9 cellular contexts compared by ENCODE assay signal in genomic region chr1:99004270-99005141, GRCh38. TPM values are rescaled to one million over a fixed set of nuclear protein-coding genes. Genes with fewer than 3 reads are reported as not detected.
DNase-seq lines count a peak whose midpoint lies in the region; ATAC-seq, FAIRE-seq and TF ChIP-seq lines count a peak whose summit lies in the region.
"Had no signal": no experiment of that assay in that cellular context is flagged by ENCODE, and none has a peak within 500 bp of the region (broad histone marks: within the 10 kb centered on the region; RNA-seq: fewer than 3 reads in every experiment).

Gene PLPPR5 (minus strand): TSS chr1:99004861. CDS start chr1:99004671, 190 bp downstream.

- TF ChIP-seq CTCF in GM13976 (IDR thresholded peaks at IDR 0.05; ENCODE audit: borderline replicate concordance, control extremely low read depth, extremely low read depth, insufficient read depth, missing control alignments), result no peak
- no peak for TF ChIP-seq CTCF in bronchial epithelial cell (IDR thresholded peaks at IDR 0.05; ENCODE audit: insufficient read depth, low read length, severe bottlenecking)

- no peaks in the 10 kb centered on the region for H3K36me3 ChIP-seq in bronchial epithelial cell (ENCODE audit: control insufficient read depth, insufficient read depth, low read length)

- peak; percentile 27 for DNase-seq in GM13976 (ENCODE audit: low spot score)
- DNase-seq in SK-N-DZ (ENCODE audit: low spot score), result peak; percentile 49
- no peak for DNase-seq in bronchial epithelial cell (ENCODE audit: low read depth)
- DNase-seq in left kidney (ENCODE audit: low read depth, low spot score), result peak; percentile 75
- peak; percentile 23 for DNase-seq in stimulated activated naive CD8-positive, alpha-beta T cell treated with anti-CD3 and anti-CD28 coated beads, Interleukin-15, Interleukin-2, amounts not matched to agents 100 U/mL and 50 U/mL, for 24 hours
- no peak for DNase-seq in SW 1271 (lab: John Stamatoyannopoulos, UW)
- no peak for DNase-seq in cerebellar nuclear complex (lab: John Stamatoyannopoulos, UW)

- ATAC-seq in stimulated activated naive CD8-positive, alpha-beta T cell treated with anti-CD3 and anti-CD28 coated beads, Interleukin-15, Interleukin-2, amounts not matched to agents 100 U/mL and 50 U/mL, for 24 hours, result peak; percentile 58
- no peak for ATAC-seq in GM21529 (IDR thresholded peaks at IDR 0.05; ENCODE audit: unreplicated experiment)

- peaks cover 20% of the 10 kb centered on the region for H3K27me3 ChIP-seq in bronchial epithelial cell (ENCODE audit: control insufficient read depth, insufficient read depth, low read length)

- no peak for FAIRE-seq in bronchial epithelial cell (lab: Jason Lieb, UNC)
- FAIRE-seq: islet of Langerhans had no signal

- in situ Hi-C loops in GM13976 (cut with MboI; ENCODE audit: low sequenced_read_pairs, unreplicated experiment), result no loop called here

- peak within 1 kb of the TSS; percentile 1 for H3K4me3 ChIP-seq in bronchial epithelial cell (ENCODE audit: low read depth, low read length)

RNA-seq across cellular contexts. Expression of gene PLPPR5, which starts in this region (rescaled TPM):
- polyA plus RNA-seq in SK-N-DZ (2014; cell fraction: cytosol; rRNA removed), result 9.6 and 14.9 TPM in 2 replicates
- polyA plus RNA-seq in SK-N-DZ (2014; cell fraction: nucleus; rRNA removed), result 4.1 and 4.6 TPM in 2 replicates
- not detected in 2 replicates for total RNA-seq in bronchial epithelial cell

Comparison
In these comparisons a context has a peak if more than half of its experiments do, and no peak if none do; other contexts are left out.
1. DNase-seq: peak in GM13976 (single experiment), SK-N-DZ (single experiment), left kidney (single experiment) and stimulated activated naive CD8-positive, alpha-beta T cell treated with anti-CD3 and anti-CD28 coated beads, Interleukin-15, Interleukin-2, amounts not matched to agents 100 U/mL and 50 U/mL, for 24 hours (single experiment); none in bronchial epithelial cell (single experiment), SW 1271 (0 of 2) and cerebellar nuclear complex (0 of 2).